ENCODE assay signal across 11 cellular contexts in genomic region chr3:161171639-161172552, GRCh38. TPM values are rescaled to one million over a fixed set of nuclear protein-coding genes. Genes with fewer than 3 reads are reported as not detected.
DNase-seq lines count a peak whose midpoint lies in the region; ATAC-seq and TF ChIP-seq lines count a peak whose summit lies in the region.
"Had no signal": no experiment of that assay in that cellular context is flagged by ENCODE, and none has a peak within 500 bp of the region (broad histone marks: within the 10 kb centered on the region; RNA-seq: fewer than 3 reads in every experiment).

No MANE protein-coding gene starts in this region.

- peak; percentile 54 for ATAC-seq in left ventricle myocardium superior
- ATAC-seq in naive thymus-derived CD8-positive, alpha-beta T cell = no peak

- peaks cover 0 to 13% (median 0%) of the 10 kb centered on the region in 9 donors for H3K9me3 Mint-ChIP-seq in naive thymus-derived CD8-positive, alpha-beta T cell

- H3K4me3 Mint-ChIP-seq in naive thymus-derived CD8-positive, alpha-beta T cell = no peak overlapping the region
- H3K4me3 Mint-ChIP-seq: brain had no signal

- BruUV-seq in A673 (replicated peaks; lab: Mats Ljungman, UMichigan) = no TSS peak

- no peaks in the 10 kb centered on the region for H3K9me3 ChIP-seq in A673 (ENCODE audit: low read depth, low read length, poor library complexity, severe bottlenecking)

- no peak for DNase-seq in A673 (ENCODE audit: low spot score)
- peak; percentile 23 for DNase-seq in H7
- DNase-seq in left ventricle myocardium superior = no peak
- DNase-seq in naive thymus-derived CD8-positive, alpha-beta T cell = no peak
- no peak for DNase-seq in stimulated activated CD4-positive, alpha-beta T cell treated with anti-CD3 and anti-CD28 coated beads, Interleukin-4, amount 100 ng/mL, for 24 hours
- DNase-seq in DMS153 treated with DMSO at 0.1 percent for 48 hours (lab: John Stamatoyannopoulos, UW; ENCODE audit: unreplicated experiment) = no peak
- DNase-seq in effector CD8-positive, alpha-beta T cell (lab: John Stamatoyannopoulos, UW) = no peak
- DNase-seq: RPMI8226 had no signal

- H3K36me3 ChIP-seq in A673 (ENCODE audit: insufficient read depth, low read length, poor library complexity, severe bottlenecking) = no peaks in the 10 kb centered on the region
- no peaks in the 10 kb centered on the region for H3K36me3 ChIP-seq in H7 (replicated peaks; ENCODE audit: control insufficient read depth, insufficient read depth, low read length)

- no peak overlapping the region for H3K27ac Mint-ChIP-seq in naive thymus-derived CD8-positive, alpha-beta T cell
- H3K27ac Mint-ChIP-seq: brain had no signal

- H3K27ac ChIP-seq in A673 (ENCODE audit: low read depth, low read length, poor library complexity, severe bottlenecking) = no peak overlapping the region
- no peak overlapping the region for H3K27ac ChIP-seq in VCaP
- H3K27ac ChIP-seq: KMS-11 had no signal

- H3K36me3 Mint-ChIP-seq in naive thymus-derived CD8-positive, alpha-beta T cell = peaks cover 0 to 3% (median 0%) of the 10 kb centered on the region in 3 donors
- H3K36me3 Mint-ChIP-seq: brain had no signal

- POLR2A ChIA-PET in A673 (lab: Charles Lee; ENCODE audit: low non-redundant PET) = no interaction called here
- POLR2A ChIA-PET in naive thymus-derived CD8-positive, alpha-beta T cell (lab: Charles Lee) = no interaction called here

- H3K4me3 ChIP-seq in A673 (ENCODE audit: low read depth, low read length, poor library complexity, severe bottlenecking) (no peak overlapping the region), H7 (ENCODE audit: insufficient read depth, low read depth, low read length) (no peak overlapping the region)

- TF ChIP-seq CTCF in A673 (conservative IDR thresholded peaks at IDR 0.05; ENCODE audit: low read depth, low read length) (peak; percentile 31; the same call in 1 of the 2 replicates), VCaP (conservative IDR thresholded peaks at IDR 0.05) (peak; percentile 59)

- no peaks in the 10 kb centered on the region for H3K4me1 Mint-ChIP-seq in naive thymus-derived CD8-positive, alpha-beta T cell
- H3K4me1 Mint-ChIP-seq: brain had no signal

- intact Hi-C loops in A673 (cut with micrococcal nuclease; ENCODE audit: unreplicated experiment) = no loop called here
- intact Hi-C loops in left ventricle myocardium superior (cut with micrococcal nuclease) = no loop called here

- H3K27me3 ChIP-seq in A673 (replicated peaks; ENCODE audit: insufficient read depth, low read depth, low read length, poor library complexity) = no peaks in the 10 kb centered on the region
- no peaks in the 10 kb centered on the region for H3K27me3 ChIP-seq in H7 (ENCODE audit: control insufficient read depth, insufficient read depth, low read length)

- H3K4me1 ChIP-seq in A673 (ENCODE audit: insufficient read depth, low read length, poor library complexity, severe bottlenecking) = no peaks in the 10 kb centered on the region

- H3K27me3 Mint-ChIP-seq in naive thymus-derived CD8-positive, alpha-beta T cell = peaks cover 0 to 11% (median 2%) of the 10 kb centered on the region in 5 donors
- H3K27me3 Mint-ChIP-seq: brain had no signal

- CTCF ChIA-PET in A673 (lab: Charles Lee) = no interaction called here

RNA-seq across cellular contexts. Expression of gene NMD3, which starts 49.2 kb away (rescaled TPM):
- total RNA-seq in A673 (2021) (46.7 and 51.1 TPM in 2 replicates), left ventricle myocardium superior (64.6 TPM)
- 45.2 and 57.8 TPM in 2 replicates for total RNA-seq in H7 (2014; rRNA removed; shearing (Covaris generic))
- 10 to 100 TPM; 40.1 to 41.5 TPM for total RNA-seq in naive thymus-derived CD8-positive, alpha-beta T cell
- polyA plus RNA-seq in naive thymus-derived CD8-positive, alpha-beta T cell = 10 to 100 TPM; 38.1 to 40.6 (median 39.6) TPM
